13 cellular contexts compared by ENCODE assay signal in the genomic region with DNA sequence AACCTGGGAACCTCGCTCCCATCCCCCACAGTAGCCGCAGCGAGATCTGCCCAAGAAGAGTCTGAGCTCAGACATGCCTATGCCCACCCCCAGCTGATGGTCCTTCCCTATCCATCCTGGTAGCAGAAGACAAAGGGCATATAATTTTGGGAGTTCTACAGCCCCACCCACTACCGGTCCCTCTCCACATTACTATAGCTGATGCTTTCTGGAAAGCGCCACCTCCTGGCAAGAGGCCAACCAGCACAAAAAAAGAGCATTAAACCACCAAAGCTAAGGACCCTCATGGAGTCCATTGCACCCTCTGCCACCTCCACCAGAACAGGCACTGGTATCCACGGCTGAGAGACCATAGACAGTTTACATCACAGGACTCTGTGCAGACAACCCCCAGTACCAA.
DNase-seq lines count a peak whose midpoint lies in the region; ATAC-seq, FAIRE-seq and TF ChIP-seq lines count a peak whose summit lies in the region.
"Had no signal": no experiment of that assay in that cellular context is flagged by ENCODE, and none has a peak within 500 bp of the region (broad histone marks: within the 10 kb centered on the region; RNA-seq: fewer than 3 reads in every experiment).

No MANE protein-coding gene starts in this region.

- no peaks in the 10 kb centered on the region for H3K79me2 ChIP-seq in GM12878 (ENCODE audit: control insufficient read depth, insufficient read depth, low read length)

- peak; percentile 12 for DNase-seq in stimulated activated CD4-positive, alpha-beta T cell treated with anti-CD3 and anti-CD28 coated beads, Interleukin-1b, Interleukin-23, amount 100 ng/mL, for 48 hours
- no peak for DNase-seq in stimulated activated CD4-positive, alpha-beta T cell treated with anti-CD3 and anti-CD28 coated beads, Interleukin-12 subunit alpha, Interleukin-12 subunit beta, amount 100 ng/mL, for 4 hours
- DNase-seq in NCI-H69 (lab: John Stamatoyannopoulos, UW) (peak; percentile 23), GM12878 (ENCODE audit: low read depth, low spot score) (no peak), AG08395 (ENCODE audit: low spot score) (no peak), GM13976 (ENCODE audit: low spot score) (no peak), colonic mucosa (no peak)
- DNase-seq: immature natural killer cell, NCI-H1092 had no signal

- TF ChIP-seq POLR2A in GM12878 (IDR thresholded peaks at IDR 0.05; ENCODE audit: low read depth, low read length) = no peak

- intact Hi-C loops in GM12878 (cut with micrococcal nuclease; ENCODE audit: unreplicated experiment) (loop anchor here (10.0 kb wide), 1 partner anchor 450 kb away; no protein-coding TSS in a partner anchor), colonic mucosa (cut with DNase I) (no loop called here)

- FAIRE-seq in GM12878 (lab: Jason Lieb, UNC) = no peak
- FAIRE-seq: astrocyte had no signal

- POLR2A ChIA-PET in GM12878 (lab: Charles Lee) = interaction anchor here (1.9 kb wide), 1 partner anchor 163 kb away, joined by 4 read pairs; no protein-coding TSS in a partner anchor

- no peak overlapping the region for H3K27ac ChIP-seq in GM12878 (ENCODE audit: control insufficient read depth, insufficient read depth)
- H3K27ac ChIP-seq in colonic mucosa = no peak overlapping the region
- H3K27ac ChIP-seq: Peyer's patch had no signal

- no peaks in the 10 kb centered on the region for H3K36me3 ChIP-seq in GM12878 (ENCODE audit: control insufficient read depth in 2 of 2, insufficient read depth in 2 of 2, low read length in 1 of 2)
- H3K36me3 ChIP-seq in colonic mucosa = no peaks in the 10 kb centered on the region
- H3K36me3 ChIP-seq: Peyer's patch had no signal

- H2AFZ ChIP-seq in GM12878 (ENCODE audit: control insufficient read depth, low read depth, low read length) = no peak overlapping the region

- peak; percentile 37 for TF ChIP-seq RAD21 in GM12878 (IDR thresholded peaks at IDR 0.05; ENCODE audit: insufficient read depth, low read depth, low read length)

- BruUV-seq in GM12878 (replicated peaks; lab: Mats Ljungman, UMichigan) = no TSS peak

- in situ Hi-C loops in GM12878 (cut with MboI) = no loop called here
- in situ Hi-C loops in GM13976 (cut with MboI; ENCODE audit: low sequenced_read_pairs, unreplicated experiment) = loop anchor here (25.0 kb wide), 1 partner anchor 448 kb away; no protein-coding TSS in a partner anchor

- no peak overlapping the region for H3K4me2 ChIP-seq in GM12878 (ENCODE audit: control insufficient read depth, insufficient read depth)

- H3K27me3 ChIP-seq in GM12878 (replicated peaks in 1 of 2; ENCODE audit: control insufficient read depth in 2 of 2, insufficient read depth in 2 of 2, low read length in 1 of 2) = no peaks in the 10 kb centered on the region
- no peaks in the 10 kb centered on the region for H3K27me3 ChIP-seq in colonic mucosa
- H3K27me3 ChIP-seq: Peyer's patch had no signal

- H3K9me3 ChIP-seq in GM12878 (replicated peaks; ENCODE audit: control insufficient read depth, insufficient read depth, low read length) (no peaks in the 10 kb centered on the region), colonic mucosa (no peaks in the 10 kb centered on the region)
- H3K9me3 ChIP-seq: Peyer's patch had no signal

- ATAC-seq in GM12878 = peak; percentile 41; the same call in 2 of the 3 replicates
- ATAC-seq in GM19463 (IDR thresholded peaks at IDR 0.05; ENCODE audit: unreplicated experiment) = no peak
- ATAC-seq: activated CD4-positive, CD25-positive, alpha-beta regulatory T cell treated with anti-CD3 and anti-CD28 coated beads, Interleukin-2, amount 50 U/mL, for 24 hours had no signal

- H3K4me3 ChIP-seq in GM12878 = no peak overlapping the region
- H3K4me3 ChIP-seq in colonic mucosa = no peak overlapping the region
- H3K4me3 ChIP-seq: Peyer's patch had no signal

- TF ChIP-seq CTCF in GM12878 (IDR thresholded peaks at IDR 0.05 in 2 of 3, conservative IDR thresholded peaks at IDR 0.05 in 1 of 3; ENCODE audit: control insufficient read depth in 2 of 3, extremely low read depth in 1 of 3, insufficient read depth in 1 of 3, low read depth in 3 of 3, low read length in 3 of 3) (peak; percentile 37 to 51 (median 42)), GM13976 (IDR thresholded peaks at IDR 0.05; ENCODE audit: borderline replicate concordance, control extremely low read depth, extremely low read depth, insufficient read depth, missing control alignments) (no peak), colonic mucosa (IDR thresholded peaks at IDR 0.05) (no peak)

- TF ChIP-seq EP300 in GM12878 (IDR thresholded peaks at IDR 0.05; ENCODE audit: borderline replicate concordance in 1 of 2, control insufficient read depth in 1 of 2, low read depth in 2 of 2, low read length in 2 of 2) = no peak

- H3K9ac ChIP-seq in GM12878 (ENCODE audit: control insufficient read depth, insufficient read depth, low read length) (no peak overlapping the region), colonic mucosa (ENCODE audit: low read depth in 2 of 2, low read length in 2 of 2) (no peak overlapping the region)

- SMC1A ChIA-PET in GM12878 (lab: Charles Lee; ENCODE audit: uncharacterized antibody, unreplicated experiment) = interaction anchor here (1.0 to 3.7 kb wide), 6 partner anchors 66 to 464 kb away, joined by 3 to 16 read pairs (median 4); no protein-coding TSS in a partner anchor

- H3K4me1 ChIP-seq in GM12878 (ENCODE audit: control insufficient read depth, insufficient read depth, low read length) = no peaks in the 10 kb centered on the region
- H3K4me1 ChIP-seq in colonic mucosa = no peaks in the 10 kb centered on the region

- H4K20me1 ChIP-seq in GM12878 (ENCODE audit: control insufficient read depth, insufficient read depth) = no peaks in the 10 kb centered on the region

- 49% methylated on average over 6 of the region's 6 CpGs for WGBS in GM12878 (ENCODE audit: insufficient coverage, insufficient replicate concordance, low lambda C conversion rate, missing lambda C conversion rate)

- RAD21 ChIA-PET in GM12878 (lab: Charles Lee; ENCODE audit: unreplicated experiment) = interaction anchor here (0.8 to 3.3 kb wide), 5 partner anchors 157 to 172 kb away, joined by 3 to 19 read pairs (median 7); no protein-coding TSS in a partner anchor

- CTCF ChIA-PET in GM12878 (lab: Yijun Ruan, JAX) = interaction anchor here (0.7 to 3.6 kb wide), 25 partner anchors 11 to 651 kb away, joined by 3 to 42 read pairs (median 4); no protein-coding TSS in a partner anchor

TF ChIP-seq in GM12878, 131 proteins besides CTCF, POLR2A, EP300 and RAD21:
- TF ChIP-seq SMARCA5 (IDR thresholded peaks at IDR 0.05) (no peak), ZNF217 (IDR thresholded peaks at IDR 0.05) (no peak), SMAD1 (IDR thresholded peaks at IDR 0.05; ENCODE audit: low read depth, partially characterized antibody) (no peak), SREBF2 (IDR thresholded peaks at IDR 0.05; ENCODE audit: low read length) (no peak), TAF1 (IDR thresholded peaks at IDR 0.05; ENCODE audit: borderline replicate concordance, low read depth, low read length) (no peak), KDM1A (IDR thresholded peaks at IDR 0.05; ENCODE audit: borderline replicate concordance) (no peak), SIX5 (IDR thresholded peaks at IDR 0.05; ENCODE audit: low read depth, low read length, severe bottlenecking) (no peak), SMC3 (IDR thresholded peaks at IDR 0.05; ENCODE audit: borderline replicate concordance, low read length) (peak; percentile 25; the same call in 1 of the 2 replicates)

Comparison
In these comparisons a context has a peak if more than half of its experiments do, and no peak if none do; other contexts are left out.
1. DNase-seq: peak in stimulated activated CD4-positive, alpha-beta T cell treated with anti-CD3 and anti-CD28 coated beads, Interleukin-1b, Interleukin-23, amount 100 ng/mL, for 48 hours (single experiment) and NCI-H69 (single experiment); none in stimulated activated CD4-positive, alpha-beta T cell treated with anti-CD3 and anti-CD28 coated beads, Interleukin-12 subunit alpha, Interleukin-12 subunit beta, amount 100 ng/mL, for 4 hours (single experiment), GM12878 (single experiment), AG08395 (single experiment), GM13976 (single experiment) and colonic mucosa (single experiment).
2. CTCF ChIP-seq: peak in GM12878 (3 of 3); none in GM13976 (single experiment) and colonic mucosa (single experiment).